22 cellular contexts compared by ENCODE assay signal in the genomic region with DNA sequence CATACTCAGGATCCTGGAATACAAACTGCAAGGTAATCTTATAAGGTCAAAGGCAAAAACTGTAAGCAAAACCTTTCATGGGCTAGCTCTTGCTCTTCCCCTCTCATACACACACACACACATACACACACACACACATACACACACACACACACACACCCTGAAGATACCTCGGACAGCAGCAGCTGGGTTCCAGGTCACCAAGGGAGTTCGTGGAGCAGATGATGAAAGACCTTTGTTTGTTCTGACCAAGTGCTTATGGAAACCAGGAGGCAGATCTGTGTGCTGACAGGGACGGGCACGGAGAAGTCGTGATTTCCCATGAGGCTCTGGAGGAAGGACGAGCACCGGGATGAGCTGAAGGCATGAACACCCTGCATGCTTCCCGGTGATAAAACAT. TPM values are rescaled to one million over a fixed set of nuclear protein-coding genes. Genes with fewer than 3 reads are reported as not detected.
DNase-seq lines count a peak whose midpoint lies in the region; ATAC-seq and TF ChIP-seq lines count a peak whose summit lies in the region.
"Had no signal": no experiment of that assay in that cellular context is flagged by ENCODE, and none has a peak within 500 bp of the region (broad histone marks: within the 10 kb centered on the region; RNA-seq: fewer than 3 reads in every experiment).

No MANE protein-coding gene starts in this region.

- H3K4me1 Mint-ChIP-seq in WTC11 = peaks cover 34% of the 10 kb centered on the region
- H3K4me1 Mint-ChIP-seq: activated B cell treated with CpG ODN at 0.5 μM for 24 hours had no signal

- H4K8ac ChIP-seq in mesenchymal stem cell (ENCODE audit: low read length) = no peak overlapping the region

- peak; percentile 68 for DNase-seq in COLO668 (lab: John Stamatoyannopoulos, UW; ENCODE audit: unreplicated experiment)
- DNase-seq in SHP77 treated with DMSO at 0.1 percent for 48 hours (lab: John Stamatoyannopoulos, UW) = peak; percentile 39
- peak; percentile 1 for DNase-seq in mesenchymal stem cell
- no peak for DNase-seq in H7
- no peak for DNase-seq in WTC11 (ENCODE audit: low spot score)
- DNase-seq in ureter (ENCODE audit: low spot score) = no peak
- DNase-seq: activated B cell treated with CpG ODN at 0.5 μM for 24 hours; activated naive CD4-positive, alpha-beta T cell treated with Interleukin-2 at 50 U/mL for 16 hours; body of pancreas; effector CD4-positive, alpha-beta T cell; EL; NCI-H187 treated with DMSO at 0.1 percent for 48 hours; NCI-H446 treated with DMSO at 0.1 percent for 48 hours; ovary; stimulated activated CD4-positive, alpha-beta T cell treated with anti-CD3 and anti-CD28 coated beads, Interleukin-2, amount 100 ng/mL, for 24 hours; SW 1271; T-helper 9 cell; trophoblast cell had no signal

- H3K4me2 ChIP-seq in mesenchymal stem cell (ENCODE audit: low read length, poor library complexity, severe bottlenecking) = no peak overlapping the region

- no peaks in the 10 kb centered on the region for H3K36me3 ChIP-seq in HEK293 (ENCODE audit: control insufficient read depth in 2 of 2, insufficient read depth in 1 of 2, low read length in 2 of 2)
- no peaks in the 10 kb centered on the region for H3K36me3 ChIP-seq in mesenchymal stem cell (ENCODE audit: control insufficient read depth in 1 of 2, insufficient read depth in 2 of 2, low read depth in 1 of 2, low read length in 2 of 2)
- no peaks in the 10 kb centered on the region for H3K36me3 ChIP-seq in H7 (replicated peaks; ENCODE audit: control insufficient read depth, insufficient read depth, low read length)
- H3K36me3 ChIP-seq: ovary had no signal

- no peak overlapping the region for H3K14ac ChIP-seq in mesenchymal stem cell (ENCODE audit: low read length in 2 of 2)

- H2BK15ac ChIP-seq in mesenchymal stem cell (ENCODE audit: low read depth, poor library complexity, severe bottlenecking) = no peak overlapping the region

- no peak overlapping the region for H3K4ac ChIP-seq in mesenchymal stem cell (ENCODE audit: low read depth in 1 of 2, low read length in 2 of 2)

- H3K4me3 ChIP-seq in HEK293 (ENCODE audit: low read depth, low read length) = no peak overlapping the region
- H3K4me3 ChIP-seq in mesenchymal stem cell (ENCODE audit: insufficient read depth in 1 of 2, low read depth in 1 of 2, low read length in 2 of 2) = no peak overlapping the region
- H3K4me3 ChIP-seq in H7 (ENCODE audit: insufficient read depth, low read depth, low read length) = no peak overlapping the region
- H3K4me3 ChIP-seq: body of pancreas, ovary had no signal

- H2BK12ac ChIP-seq in mesenchymal stem cell (ENCODE audit: low read length in 2 of 2) = no peak overlapping the region

- no peak overlapping the region for H2BK5ac ChIP-seq in mesenchymal stem cell (ENCODE audit: low read depth, low read length, poor library complexity, severe bottlenecking)

- CTCF ChIA-PET in HEK293 (lab: Yijun Ruan, JAX) = no interaction called here
- CTCF ChIA-PET in WTC11 (lab: Charles Lee) = interaction anchor here (1.5 kb wide), 1 partner anchor 107 kb away, joined by 3 read pairs; no protein-coding TSS in a partner anchor

- no peak overlapping the region for H2AK5ac ChIP-seq in mesenchymal stem cell (ENCODE audit: low read length, severe bottlenecking)

- no peak overlapping the region for H2AFZ ChIP-seq in mesenchymal stem cell (ENCODE audit: low read depth, low read length)

- no peak overlapping the region for H2BK120ac ChIP-seq in mesenchymal stem cell (ENCODE audit: low read depth, low read length)

- H3K79me1 ChIP-seq in mesenchymal stem cell (replicated peaks; ENCODE audit: low read length, poor library complexity, severe bottlenecking) = no peaks in the 10 kb centered on the region

- POLR2A ChIA-PET in HEK293 (lab: Yijun Ruan, JAX) (no interaction called here), WTC11 (lab: Charles Lee) (interaction anchor here (0.6 kb wide), 1 partner anchor 37 kb away, joined by 3 read pairs; no protein-coding TSS in a partner anchor)

- H3K27me3 ChIP-seq in mesenchymal stem cell (ENCODE audit: control insufficient read depth in 1 of 2, insufficient read depth in 1 of 2, low read length in 2 of 2) = peaks cover 16 to 70% of the 10 kb centered on the region in 2 experiments
- H3K27me3 ChIP-seq in H7 (ENCODE audit: control insufficient read depth, insufficient read depth, low read length) = no peaks in the 10 kb centered on the region
- H3K27me3 ChIP-seq: body of pancreas, ovary had no signal

- WGBS in mesenchymal stem cell = 68% methylated on average over 8 of the region's 8 CpGs

- no peak overlapping the region for H3K4me3 Mint-ChIP-seq in WTC11
- H3K4me3 Mint-ChIP-seq: activated B cell treated with CpG ODN at 0.5 μM for 24 hours; natural killer cell treated with Interleukin-12 subunit alpha and Interleukin-12 subunit beta and Interleukin-15 and Interleukin-18, amount 100 ng/mL, for 72 hours had no signal

- no peaks in the 10 kb centered on the region for H3K36me3 Mint-ChIP-seq in WTC11
- H3K36me3 Mint-ChIP-seq: natural killer cell treated with Interleukin-12 subunit alpha and Interleukin-12 subunit beta and Interleukin-15 and Interleukin-18, amount 100 ng/mL, for 72 hours had no signal

- no peak overlapping the region for H3K9ac ChIP-seq in mesenchymal stem cell (ENCODE audit: low read length)

- H3K9me3 ChIP-seq in HEK293 (ENCODE audit: control insufficient read depth, insufficient read depth, low read depth, low read length) (no peaks in the 10 kb centered on the region), mesenchymal stem cell (ENCODE audit: control insufficient read depth, low read length) (no peaks in the 10 kb centered on the region)
- H3K9me3 ChIP-seq: body of pancreas, ovary had no signal

- no peak overlapping the region for H4K91ac ChIP-seq in mesenchymal stem cell (ENCODE audit: low read length)

- no peaks in the 10 kb centered on the region for H3K9me3 Mint-ChIP-seq in WTC11
- H3K9me3 Mint-ChIP-seq: activated B cell treated with CpG ODN at 0.5 μM for 24 hours; natural killer cell treated with Interleukin-12 subunit alpha and Interleukin-12 subunit beta and Interleukin-15 and Interleukin-18, amount 100 ng/mL, for 72 hours had no signal

- no peak for ATAC-seq in WTC11
- ATAC-seq: body of pancreas; natural killer cell treated with Interleukin-12 subunit alpha and Interleukin-12 subunit beta and Interleukin-15 and Interleukin-18, amount 100 ng/mL, for 72 hours had no signal

- H3K4me1 ChIP-seq in HEK293 (ENCODE audit: control insufficient read depth, insufficient read depth, low read length) = no peaks in the 10 kb centered on the region
- peaks cover under 1% of the 10 kb centered on the region for H3K4me1 ChIP-seq in mesenchymal stem cell (ENCODE audit: control insufficient read depth, insufficient read depth, low read depth, low read length)
- H3K4me1 ChIP-seq: body of pancreas had no signal

- no peak for TF ChIP-seq CTCF in HEK293 (tag by site-specific recombination; IDR thresholded peaks at IDR 0.05)
- TF ChIP-seq CTCF in WTC11 (IDR thresholded peaks at IDR 0.05) = no peak

- H3K27ac ChIP-seq in HEK293 (ENCODE audit: extremely low read depth, low read depth, low read length) (no peak overlapping the region), mesenchymal stem cell (ENCODE audit: low read length, poor library complexity, severe bottlenecking) (no peak overlapping the region)
- H3K27ac ChIP-seq: body of pancreas, C4-2B, ovary had no signal

- H3K18ac ChIP-seq in mesenchymal stem cell (ENCODE audit: low read depth in 1 of 2, low read length in 2 of 2) = no peak overlapping the region

- no peaks in the 10 kb centered on the region for H3K27me3 Mint-ChIP-seq in WTC11 (ENCODE audit: low read depth)

- no peak overlapping the region for H3K27ac Mint-ChIP-seq in WTC11
- H3K27ac Mint-ChIP-seq: activated B cell treated with CpG ODN at 0.5 μM for 24 hours; natural killer cell treated with Interleukin-12 subunit alpha and Interleukin-12 subunit beta and Interleukin-15 and Interleukin-18, amount 100 ng/mL, for 72 hours had no signal

- no peak overlapping the region for H3K23ac ChIP-seq in mesenchymal stem cell (ENCODE audit: low read length in 2 of 2)

TF ChIP-seq in HEK293, 187 proteins besides CTCF, POLR2A, EP300 and RAD21 (continues in another document):
- TF ChIP-seq, protein P1, sequence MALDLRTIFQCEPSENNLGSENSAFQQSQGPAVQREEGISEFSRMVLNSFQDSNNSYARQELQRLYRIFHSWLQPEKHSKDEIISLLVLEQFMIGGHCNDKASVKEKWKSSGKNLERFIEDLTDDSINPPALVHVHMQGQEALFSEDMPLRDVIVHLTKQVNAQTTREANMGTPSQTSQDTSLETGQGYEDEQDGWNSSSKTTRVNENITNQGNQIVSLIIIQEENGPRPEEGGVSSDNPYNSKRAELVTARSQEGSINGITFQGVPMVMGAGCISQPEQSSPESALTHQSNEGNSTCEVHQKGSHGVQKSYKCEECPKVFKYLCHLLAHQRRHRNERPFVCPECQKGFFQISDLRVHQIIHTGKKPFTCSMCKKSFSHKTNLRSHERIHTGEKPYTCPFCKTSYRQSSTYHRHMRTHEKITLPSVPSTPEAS (tag by site-specific recombination; IDR thresholded peaks at IDR 0.05) = peak; percentile 78
- TF ChIP-seq ZIC2 (tag by site-specific recombination; IDR thresholded peaks at IDR 0.05) = 0 out of 2 replicates have a peak, but pooled peaks have one; percentile 22

TF ChIP-seq in WTC11, 78 proteins besides CTCF, POLR2A, EP300 and RAD21 (continues in another document):
- TF ChIP-seq FOXK1 (CRISPR knock-in tag; IDR thresholded peaks at IDR 0.05) = no peak
- TF ChIP-seq, protein P2, sequence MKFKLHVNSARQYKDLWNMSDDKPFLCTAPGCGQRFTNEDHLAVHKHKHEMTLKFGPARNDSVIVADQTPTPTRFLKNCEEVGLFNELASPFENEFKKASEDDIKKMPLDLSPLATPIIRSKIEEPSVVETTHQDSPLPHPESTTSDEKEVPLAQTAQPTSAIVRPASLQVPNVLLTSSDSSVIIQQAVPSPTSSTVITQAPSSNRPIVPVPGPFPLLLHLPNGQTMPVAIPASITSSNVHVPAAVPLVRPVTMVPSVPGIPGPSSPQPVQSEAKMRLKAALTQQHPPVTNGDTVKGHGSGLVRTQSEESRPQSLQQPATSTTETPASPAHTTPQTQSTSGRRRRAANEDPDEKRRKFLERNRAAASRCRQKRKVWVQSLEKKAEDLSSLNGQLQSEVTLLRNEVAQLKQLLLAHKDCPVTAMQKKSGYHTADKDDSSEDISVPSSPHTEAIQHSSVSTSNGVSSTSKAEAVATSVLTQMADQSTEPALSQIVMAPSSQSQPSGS (CRISPR knock-in tag; IDR thresholded peaks at IDR 0.05; ENCODE audit: borderline replicate concordance, low read depth) = no peak
- TF ChIP-seq KAT7 (CRISPR knock-in tag; IDR thresholded peaks at IDR 0.05; ENCODE audit: borderline replicate concordance) = no peak
- no peak for TF ChIP-seq ZNF416 (CRISPR knock-in tag; IDR thresholded peaks at IDR 0.05)
- TF ChIP-seq FOXP1 (CRISPR knock-in tag; IDR thresholded peaks at IDR 0.05; ENCODE audit: borderline replicate concordance) = no peak
- no peak for TF ChIP-seq ZBTB21 (CRISPR knock-in tag; IDR thresholded peaks at IDR 0.05; ENCODE audit: borderline replicate concordance)

RNA-seq across cellular contexts. Expression of a gene that starts 35.4 kb away (rescaled TPM):
- 16.9 TPM for polyA plus RNA-seq in mesenchymal stem cell (2013, experiment 1 of 2)
- 16.6 TPM for polyA plus RNA-seq in mesenchymal stem cell (2013, experiment 2 of 2)
- 101 and 106 TPM in 2 replicates for total RNA-seq in H7 (2014; rRNA removed; shearing (Covaris generic))
- total RNA-seq in WTC11 (2021) (109 to 134 TPM (median 110 TPM) in 3 replicates), ureter (1.3 TPM)
- total RNA-seq: mononuclear cell; natural killer cell treated with Interleukin-12 subunit alpha and Interleukin-12 subunit beta and Interleukin-15 and Interleukin-18, amount 100 ng/mL, for 72 hours had no signal

Comparison
In these comparisons a context has a peak if more than half of its experiments do, and no peak if none do; other contexts are left out.
1. DNase-seq: peak in COLO668 (single experiment), SHP77 treated with DMSO at 0.1 percent for 48 hours (single experiment) and mesenchymal stem cell (single experiment); none in H7 (single experiment), WTC11 (single experiment) and ureter (single experiment).
2. RNA of a gene that starts 35.4 kb away (total RNA-seq): 109 to 134 TPM in WTC11 and 101 to 106 TPM in H7; 1.3 TPM in ureter (single experiment); every median in the first group is over 10 times any median in the second.